In genomic region chr2:203030545-203030944, GRCh38 we compare ENCODE assay signal across 9 cellular contexts.
"Had no signal": no experiment of that assay in that cellular context is flagged by ENCODE, and none has a peak within 500 bp of the region (broad histone marks: within the 10 kb centered on the region; RNA-seq: fewer than 3 reads in every experiment).

No MANE protein-coding gene starts in this region.

- H3K4me1 ChIP-seq: HAP-1 had no signal

- H3K36me3 ChIP-seq: HAP-1 had no signal

- DNase-seq: GM23248, GOT3, H7, HFFc6, IMR-90 had no signal

- H3K9me3 ChIP-seq: HAP-1 had no signal

- H3K27ac Mint-ChIP-seq: HFFc6 had no signal

- H3K27ac ChIP-seq: GM23248 had no signal

- H3K4me3 Mint-ChIP-seq: HFFc6 had no signal

- H3K4me3 ChIP-seq: GM23248, HAP-1, K562 had no signal

- H3K9me3 Mint-ChIP-seq: HFFc6 had no signal

- FAIRE-seq: HTR-8/SVneo, K562 had no signal

- ATAC-seq: HCT116, K562 had no signal
